ENCODE assay signal across 11 cellular contexts in the genomic region with DNA sequence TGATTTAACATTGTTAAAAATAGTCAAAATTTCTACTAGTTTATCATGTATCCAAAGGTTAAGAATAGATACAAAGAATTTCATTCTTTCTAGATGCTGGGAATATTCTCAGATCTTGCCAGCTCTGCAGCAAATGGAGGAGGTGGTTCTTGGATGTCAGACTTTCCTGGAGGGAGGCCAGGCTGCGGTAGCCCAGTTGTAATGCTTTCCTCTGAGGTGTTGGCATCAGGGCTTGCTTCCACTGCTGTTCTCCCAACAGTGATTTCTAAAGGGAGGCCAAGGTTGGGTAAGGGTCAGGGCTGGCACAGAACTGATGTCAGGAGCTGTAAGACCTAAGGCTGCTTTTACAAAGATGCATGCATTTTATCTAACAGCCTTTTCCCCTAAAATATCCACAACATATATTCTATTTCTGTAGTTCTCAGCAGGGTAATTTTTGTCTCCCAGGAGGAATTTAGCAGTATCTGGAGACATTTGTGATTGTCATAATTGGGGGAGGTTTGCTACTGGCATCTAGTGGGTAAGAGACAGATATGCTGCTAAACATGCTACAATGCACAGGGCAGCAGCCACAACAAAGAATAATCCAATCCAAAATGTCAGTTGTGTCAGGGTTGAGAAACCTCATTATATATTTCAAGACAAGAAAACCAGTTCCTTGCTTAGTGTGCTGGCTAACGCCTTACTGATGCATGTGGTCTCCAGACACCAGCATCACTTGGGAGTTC. TPM values are rescaled to one million over a fixed set of nuclear protein-coding genes. Genes with fewer than 3 reads are reported as not detected.
DNase-seq lines count a peak whose midpoint lies in the region; ATAC-seq and TF ChIP-seq lines count a peak whose summit lies in the region.
"Had no signal": no experiment of that assay in that cellular context is flagged by ENCODE, and none has a peak within 500 bp of the region (broad histone marks: within the 10 kb centered on the region; RNA-seq: fewer than 3 reads in every experiment).

No MANE protein-coding gene starts in this region.

- no peak overlapping the region for H3K27ac Mint-ChIP-seq in activated naive CD8-positive, alpha-beta T cell treated with anti-CD3 and anti-CD28 coated beads, Interleukin-2, amount 50 U/mL, for 24 hours
- no peak overlapping the region for H3K27ac Mint-ChIP-seq in naive thymus-derived CD8-positive, alpha-beta T cell
- H3K27ac Mint-ChIP-seq: natural killer cell; stimulated activated naive CD8-positive, alpha-beta T cell treated with anti-CD3 and anti-CD28 coated beads, Interleukin-15, Interleukin-2, amounts not matched to agents 100 ng/mL and 50 ng/mL, for 24 hours had no signal

- peak overlapping the region in 11 of 21 experiments; percentile 8 to 63 (median 38) for H3K27ac ChIP-seq in skin epidermis
- H3K27ac ChIP-seq in OCI-LY7 (ENCODE audit: low read depth, low read length, poor library complexity, severe bottlenecking), result no peak overlapping the region

- no peaks in the 10 kb centered on the region for H4K20me1 ChIP-seq in OCI-LY7 (ENCODE audit: insufficient read depth, low read length)

- H3K4me3 Mint-ChIP-seq in activated naive CD8-positive, alpha-beta T cell treated with anti-CD3 and anti-CD28 coated beads, Interleukin-2, amount 50 U/mL, for 24 hours, result no peak overlapping the region
- H3K4me3 Mint-ChIP-seq in naive thymus-derived CD8-positive, alpha-beta T cell, result no peak overlapping the region
- H3K4me3 Mint-ChIP-seq: natural killer cell; stimulated activated naive CD8-positive, alpha-beta T cell treated with anti-CD3 and anti-CD28 coated beads, Interleukin-15, Interleukin-2, amounts not matched to agents 100 ng/mL and 50 ng/mL, for 24 hours had no signal

- no peak overlapping the region for H2AFZ ChIP-seq in OCI-LY7 (ENCODE audit: low read length)

- no peak overlapping the region for H3K4me3 ChIP-seq in skin epidermis
- H3K4me3 ChIP-seq in OCI-LY7 (ENCODE audit: low read depth, low read length, poor library complexity, severe bottlenecking), result no peak overlapping the region

- H3K36me3 Mint-ChIP-seq in activated naive CD8-positive, alpha-beta T cell treated with anti-CD3 and anti-CD28 coated beads, Interleukin-2, amount 50 U/mL, for 24 hours (ENCODE audit: low read depth), result no peaks in the 10 kb centered on the region
- H3K36me3 Mint-ChIP-seq in naive thymus-derived CD8-positive, alpha-beta T cell, result peaks cover 0 to 12% (median 10%) of the 10 kb centered on the region in 3 donors

- peaks cover 10% of the 10 kb centered on the region for H3K27me3 Mint-ChIP-seq in activated naive CD8-positive, alpha-beta T cell treated with anti-CD3 and anti-CD28 coated beads, Interleukin-2, amount 50 U/mL, for 24 hours
- peaks cover 6 to 26% (median 9%) of the 10 kb centered on the region in 5 donors for H3K27me3 Mint-ChIP-seq in naive thymus-derived CD8-positive, alpha-beta T cell

- peak; percentile 69 for DNase-seq in NCI-H226
- peak; percentile 60 for DNase-seq in fibroblast of the conjunctiva (ENCODE audit: low read depth)
- DNase-seq in OCI-LY7 (ENCODE audit: low spot score), result no peak
- no peak for DNase-seq in activated naive CD8-positive, alpha-beta T cell treated with anti-CD3 and anti-CD28 coated beads, Interleukin-2, amount 50 U/mL, for 24 hours
- no peak for DNase-seq in naive thymus-derived CD8-positive, alpha-beta T cell
- DNase-seq in NOMO-1 treated with dmso at 0.1 percent for 144 hours (lab: John Stamatoyannopoulos, UW; ENCODE audit: unreplicated experiment), result no peak
- DNase-seq: cortex of kidney, natural killer cell had no signal

- no peaks in the 10 kb centered on the region for H3K36me3 ChIP-seq in OCI-LY7 (ENCODE audit: insufficient read depth, low read length)

- H3K9me3 ChIP-seq in OCI-LY7 (ENCODE audit: low read length), result no peaks in the 10 kb centered on the region

- H3K4me2 ChIP-seq in OCI-LY7 (ENCODE audit: low read length), result no peak overlapping the region

- no peak for TF ChIP-seq CTCF in OCI-LY7 (conservative IDR thresholded peaks at IDR 0.05; ENCODE audit: low read length)

- H3K4me1 ChIP-seq in OCI-LY7 (ENCODE audit: insufficient read depth, low read length, poor library complexity, severe bottlenecking), result no peaks in the 10 kb centered on the region

- CTCF ChIA-PET in OCI-LY7 (lab: Charles Lee; ENCODE audit: unreplicated experiment), result no interaction called here

- BruUV-seq in OCI-LY7 (replicated peaks; lab: Mats Ljungman, UMichigan), result no TSS peak

- H3K4me1 Mint-ChIP-seq in activated naive CD8-positive, alpha-beta T cell treated with anti-CD3 and anti-CD28 coated beads, Interleukin-2, amount 50 U/mL, for 24 hours, result no peaks in the 10 kb centered on the region
- H3K4me1 Mint-ChIP-seq in naive thymus-derived CD8-positive, alpha-beta T cell, result peaks cover 0 to 3% (median 2%) of the 10 kb centered on the region in 4 donors
- H3K4me1 Mint-ChIP-seq: natural killer cell had no signal

- ATAC-seq in GM21515 (IDR thresholded peaks at IDR 0.05; ENCODE audit: unreplicated experiment), result peak; percentile 22
- no peak for ATAC-seq in activated naive CD8-positive, alpha-beta T cell treated with anti-CD3 and anti-CD28 coated beads, Interleukin-2, amount 50 U/mL, for 24 hours
- ATAC-seq in naive thymus-derived CD8-positive, alpha-beta T cell, result no peak
- ATAC-seq: natural killer cell had no signal

- no peaks in the 10 kb centered on the region for H3K9me3 Mint-ChIP-seq in activated naive CD8-positive, alpha-beta T cell treated with anti-CD3 and anti-CD28 coated beads, Interleukin-2, amount 50 U/mL, for 24 hours
- H3K9me3 Mint-ChIP-seq in naive thymus-derived CD8-positive, alpha-beta T cell, result peaks cover 0 to 13% (median 4%) of the 10 kb centered on the region in 9 donors
- H3K9me3 Mint-ChIP-seq: natural killer cell had no signal

- intact Hi-C loops in OCI-LY7 (cut with micrococcal nuclease; ENCODE audit: unreplicated experiment), result no loop called here

- H3K9me2 ChIP-seq in OCI-LY7 (ENCODE audit: insufficient read depth, low read length), result no peaks in the 10 kb centered on the region

- POLR2A ChIA-PET in OCI-LY7 (lab: Charles Lee), result no interaction called here
- POLR2A ChIA-PET in naive thymus-derived CD8-positive, alpha-beta T cell (lab: Charles Lee), result no interaction called here

- no peaks in the 10 kb centered on the region for H3K79me2 ChIP-seq in OCI-LY7 (ENCODE audit: insufficient read depth, low read depth, low read length)

RNA-seq across cellular contexts. Expression of gene SPTSSB, which starts 42.0 kb away (rescaled TPM):
- total RNA-seq in OCI-LY7 (2014; rRNA removed; shearing (Covaris generic)), result not detected in 2 replicates
- total RNA-seq in OCI-LY7 (2022), result not detected in 2 replicates
- total RNA-seq in naive thymus-derived CD8-positive, alpha-beta T cell, result not detected
- polyA plus RNA-seq in naive thymus-derived CD8-positive, alpha-beta T cell, result under 1 TPM in 2 of 3 donors, not detected in 1; 0.16 to 0.21 TPM

Comparison
In these comparisons a context has a peak if more than half of its experiments do, and no peak if none do; other contexts are left out.
1. DNase-seq: peak in NCI-H226 (single experiment) and fibroblast of the conjunctiva (single experiment); none in OCI-LY7 (single experiment), activated naive CD8-positive, alpha-beta T cell treated with anti-CD3 and anti-CD28 coated beads, Interleukin-2, amount 50 U/mL, for 24 hours (single experiment), naive thymus-derived CD8-positive, alpha-beta T cell (0 of 10) and NOMO-1 treated with dmso at 0.1 percent for 144 hours (single experiment).